In genomic region chr3:128252083-128252482, GRCh38 we compare ENCODE assay signal across 16 cellular contexts.
DNase-seq lines count a peak whose midpoint lies in the region; ATAC-seq and TF ChIP-seq lines count a peak whose summit lies in the region.
"Had no signal": no experiment of that assay in that cellular context is flagged by ENCODE, and none has a peak within 500 bp of the region (broad histone marks: within the 10 kb centered on the region; RNA-seq: fewer than 3 reads in every experiment).

No MANE protein-coding gene starts in this region.

- no peaks in the 10 kb centered on the region for H3K9me2 ChIP-seq in Karpas-422 (replicated peaks; ENCODE audit: insufficient read depth, low read length)

- no peak for TF ChIP-seq POLR2A in tibial nerve (IDR thresholded peaks at IDR 0.05)

- no peaks in the 10 kb centered on the region for H3K9me3 ChIP-seq in endodermal cell (ENCODE audit: control insufficient read depth, low read length)
- H3K9me3 ChIP-seq in Karpas-422 (ENCODE audit: low read length) = no peaks in the 10 kb centered on the region
- no peaks in the 10 kb centered on the region for H3K9me3 ChIP-seq in tibial nerve

- peaks cover 3% of the 10 kb centered on the region for H3K36me3 ChIP-seq in endodermal cell (ENCODE audit: control insufficient read depth, insufficient read depth, low read length)
- peaks cover 4% of the 10 kb centered on the region; the same call in 1 of the 2 replicates for H3K36me3 ChIP-seq in Karpas-422 (ENCODE audit: insufficient read depth, low read length)
- H3K36me3 ChIP-seq in tibial nerve = peaks cover 0 to 34% (median 0%) of the 10 kb centered on the region in 3 donors

- CTCF ChIA-PET in WTC11 (lab: Charles Lee) = interaction anchor here (2.5 kb wide), 1 partner anchor 70 kb away, joined by 13 read pairs; no protein-coding TSS in a partner anchor

- H3K27me3 ChIP-seq in endodermal cell (ENCODE audit: control insufficient read depth, insufficient read depth, low read length, poor library complexity, severe bottlenecking) (no peaks in the 10 kb centered on the region), Karpas-422 (ENCODE audit: low read length) (no peaks in the 10 kb centered on the region), tibial nerve (no peaks in the 10 kb centered on the region)
- H3K27me3 ChIP-seq: BLaER1 treated with 17β-estradiol and CSF1 and Interleukin-3, amounts not matched to agents 10 nM and 100 nM had no signal

- peak; percentile 73 for ATAC-seq in WTC11
- peak; percentile 47 for ATAC-seq in left colon
- ATAC-seq: GM12878 had no signal

- H3K27me3 Mint-ChIP-seq in WTC11 (ENCODE audit: low read depth) (no peaks in the 10 kb centered on the region; the same call in 1 of the 2 replicates), endodermal cell (ENCODE audit: insufficient read depth) (no peaks in the 10 kb centered on the region)
- H3K27me3 Mint-ChIP-seq: CD4-positive, alpha-beta T cell had no signal

- H3K4me3 ChIP-seq in endodermal cell (ENCODE audit: low read length) (no peak overlapping the region), Karpas-422 (ENCODE audit: low read length) (no peak overlapping the region), tibial nerve (no peak overlapping the region)
- H3K4me3 ChIP-seq: BLaER1 treated with 17β-estradiol and CSF1 and Interleukin-3, amounts not matched to agents 10 nM and 100 nM; GM12878 had no signal

- H3K4me1 ChIP-seq in endodermal cell (ENCODE audit: control insufficient read depth, insufficient read depth, low read length) (no peaks in the 10 kb centered on the region), Karpas-422 (ENCODE audit: low read length) (peaks cover 10% of the 10 kb centered on the region), tibial nerve (no peaks in the 10 kb centered on the region)

- H3K4me1 Mint-ChIP-seq in WTC11 (peaks cover 17% of the 10 kb centered on the region), endodermal cell (peaks cover 6% of the 10 kb centered on the region)

- H3K27ac Mint-ChIP-seq in WTC11 (no peak overlapping the region), endodermal cell (no peak overlapping the region)
- H3K27ac Mint-ChIP-seq: CD4-positive, alpha-beta T cell; H9 had no signal

- H4K20me1 ChIP-seq in Karpas-422 (ENCODE audit: insufficient read depth, low read depth, low read length) = no peaks in the 10 kb centered on the region

- H2AFZ ChIP-seq in Karpas-422 (ENCODE audit: low read length) = no peak overlapping the region

- H3K27ac ChIP-seq in endodermal cell (ENCODE audit: low read depth, low read length) = peak overlapping the region; percentile 42
- H3K27ac ChIP-seq in Karpas-422 (ENCODE audit: low read length) = no peak overlapping the region
- H3K27ac ChIP-seq in tibial nerve = no peak overlapping the region
- H3K27ac ChIP-seq: BLaER1 treated with 17β-estradiol and CSF1 and Interleukin-3, amounts not matched to agents 10 nM and 100 nM; HL-60 had no signal

- DNase-seq in ELR (ENCODE audit: low read depth) (peak; percentile 11), WTC11 (ENCODE audit: low spot score) (no peak), endodermal cell (no peak), left colon (no peak), NCI-H187 treated with DMSO at 0.1 percent for 48 hours (lab: John Stamatoyannopoulos, UW) (no peak), Karpas-422 (no peak), tibial nerve (ENCODE audit: low spot score in 2 of 2) (no peak)
- DNase-seq in activated CD4-positive, CD25-positive, alpha-beta regulatory T cell (lab: John Stamatoyannopoulos, UW) = no peak
- DNase-seq: ACHN; Calu3; CD4-positive, alpha-beta T cell; DMS 273 treated with DMSO at 0.1 percent for 48 hours; H9 had no signal

- no peaks in the 10 kb centered on the region for H3K36me3 Mint-ChIP-seq in WTC11
- H3K36me3 Mint-ChIP-seq in endodermal cell (ENCODE audit: low read depth) = peaks cover 8% of the 10 kb centered on the region

- H3K9me3 Mint-ChIP-seq in WTC11 = peaks cover 7% of the 10 kb centered on the region; the same call in 1 of the 2 replicates
- peaks cover 7% of the 10 kb centered on the region for H3K9me3 Mint-ChIP-seq in endodermal cell
- H3K9me3 Mint-ChIP-seq: CD4-positive, alpha-beta T cell; H9 had no signal

- TF ChIP-seq EP300 in tibial nerve (IDR thresholded peaks at IDR 0.05) = no peak

- 84 to 89% methylated on average over 3 of the region's 3 CpGs for WGBS in endodermal cell (ENCODE audit: insufficient coverage in 1 of 2, insufficient read length in 1 of 2), 2 experiments
- 88 to 89% methylated on average over 3 of the region's 3 CpGs for WGBS in tibial nerve, 2 donors

- no peak overlapping the region for H3K4me3 Mint-ChIP-seq in WTC11
- no peak overlapping the region for H3K4me3 Mint-ChIP-seq in endodermal cell
- H3K4me3 Mint-ChIP-seq: CD4-positive, alpha-beta T cell; H9 had no signal

- POLR2A ChIA-PET in WTC11 (lab: Charles Lee) = no interaction called here

- peaks cover 31% of the 10 kb centered on the region; the same call in 1 of the 2 replicates for H3K79me2 ChIP-seq in Karpas-422 (ENCODE audit: low read length)

- intact Hi-C loops in left colon (cut with DNase I, micrococcal nuclease) = no loop called here

- H3K4me2 ChIP-seq in Karpas-422 (ENCODE audit: low read depth, low read length, poor library complexity, severe bottlenecking) = no peak overlapping the region
- H3K4me2 ChIP-seq: BLaER1 treated with 17β-estradiol and CSF1 and Interleukin-3, amounts not matched to agents 10 nM and 100 nM had no signal

- TF ChIP-seq CTCF in WTC11 (IDR thresholded peaks at IDR 0.05) (no peak), endodermal cell (conservative IDR thresholded peaks at IDR 0.05) (no peak), tibial nerve (IDR thresholded peaks at IDR 0.05) (no peak)

- H3K9ac ChIP-seq in endodermal cell (ENCODE audit: extremely low read depth, low read length, poor library complexity, severe bottlenecking) = no peak overlapping the region
- H3K9ac ChIP-seq in Karpas-422 (ENCODE audit: low read length) = no peak overlapping the region
- H3K9ac ChIP-seq: BLaER1 treated with 17β-estradiol and CSF1 and Interleukin-3, amounts not matched to agents 10 nM and 100 nM had no signal

TF ChIP-seq in WTC11, 78 proteins besides CTCF, POLR2A, EP300 and RAD21 (continues in another document):
- TF ChIP-seq HMGXB4 (CRISPR knock-in tag; IDR thresholded peaks at IDR 0.05) = no peak
- TF ChIP-seq ZSCAN18 (CRISPR knock-in tag; IDR thresholded peaks at IDR 0.05) = no peak
- no peak for TF ChIP-seq NR2C2 (CRISPR knock-in tag; IDR thresholded peaks at IDR 0.05)
- no peak for TF ChIP-seq ZNF423 (CRISPR knock-in tag; IDR thresholded peaks at IDR 0.05)
- no peak for TF ChIP-seq JAZF1 (CRISPR knock-in tag; IDR thresholded peaks at IDR 0.05)
- no peak for TF ChIP-seq CBFB (CRISPR knock-in tag; IDR thresholded peaks at IDR 0.05; ENCODE audit: low read depth)
- TF ChIP-seq TCF7 (CRISPR knock-in tag; IDR thresholded peaks at IDR 0.05; ENCODE audit: low read depth) = no peak
- no peak for TF ChIP-seq STAT6 (CRISPR knock-in tag; conservative IDR thresholded peaks at IDR 0.05; ENCODE audit: low read depth)
- no peak for TF ChIP-seq ELF4 (CRISPR knock-in tag; IDR thresholded peaks at IDR 0.05; ENCODE audit: low read depth)
- no peak for TF ChIP-seq IRF1 (CRISPR knock-in tag; IDR thresholded peaks at IDR 0.05)
